Comparison of ENCODE assay signal across 18 cellular contexts in genomic region chr5:149387081-149387611, GRCh38. TPM values are rescaled to one million over a fixed set of nuclear protein-coding genes. Genes with fewer than 3 reads are reported as not detected.
DNase-seq lines count a peak whose midpoint lies in the region; ATAC-seq and TF ChIP-seq lines count a peak whose summit lies in the region.
"Had no signal": no experiment of that assay in that cellular context is flagged by ENCODE, and none has a peak within 500 bp of the region (broad histone marks: within the 10 kb centered on the region; RNA-seq: fewer than 3 reads in every experiment).

No MANE protein-coding gene starts in this region.

- H3F3A ChIP-seq in smooth muscle cell (ENCODE audit: low read depth): peaks cover 44% of the 10 kb centered on the region

- ATAC-seq in left lobe of liver: peak; percentile 30
- ATAC-seq in activated T-helper 17 cell treated with anti-CD3 and anti-CD28 coated beads, Interleukin-2, amount 50 U/mL, for 72 hours (replicated peaks): no peak

- no peaks in the 10 kb centered on the region for H3K4me1 Mint-ChIP-seq in activated CD4-positive, alpha-beta T cell treated with anti-CD3 and anti-CD28 coated beads, Interleukin-2, amount 10 ng/mL, durations not matched to agents 7 days and 5 days
- peaks cover under 1% of the 10 kb centered on the region for H3K4me1 Mint-ChIP-seq in activated T-helper 17 cell treated with anti-CD3 and anti-CD28 coated beads, Interleukin-2, amount 50 U/mL, for 72 hours

- no peaks in the 10 kb centered on the region for H3K27me3 ChIP-seq in smooth muscle cell (ENCODE audit: low read depth)
- H3K27me3 ChIP-seq: BLaER1, dorsolateral prefrontal cortex had no signal

- DNase-seq in ELR (ENCODE audit: low read depth): peak; percentile 20
- DNase-seq in left lobe of liver (ENCODE audit: low spot score): no peak
- no peak for DNase-seq in smooth muscle cell (lab: John Stamatoyannopoulos, UW; ENCODE audit: unreplicated experiment)
- no peak for DNase-seq in activated CD4-positive, alpha-beta T cell treated with anti-CD3 and anti-CD28 coated beads, Interleukin-2, amount 10 ng/mL, durations not matched to agents 7 days and 5 days
- DNase-seq in activated gamma-delta T cell treated with Interleukin-2 at 50 U/mL for 16 hours: no peak
- DNase-seq in H4 (ENCODE audit: low spot score): no peak
- DNase-seq: activated CD4-positive, alpha-beta memory T cell treated with anti-CD3 and anti-CD28 coated beads, Interleukin-2, amount 10 ng/mL, durations not matched to agents 7 days and 5 days; activated naive CD4-positive, alpha-beta T cell treated with anti-CD3 and anti-CD28 coated beads for 36 hours; glutamatergic neuron; Kasumi-1; mesendoderm; NCI-H2081 treated with DMSO at 0.1 percent for 48 hours had no signal

- H3K4me2 ChIP-seq in smooth muscle cell: peak overlapping the region; percentile 66
- H3K4me2 ChIP-seq: BLaER1 had no signal

- no peak for TF ChIP-seq CTCF in smooth muscle cell (IDR thresholded peaks at IDR 0.05; ENCODE audit: borderline replicate concordance, insufficient read depth, poor library complexity, severe bottlenecking)

- no peak overlapping the region for H3K4me3 ChIP-seq in smooth muscle cell
- H3K4me3 ChIP-seq: BLaER1, dorsolateral prefrontal cortex had no signal

- POLR2A ChIA-PET in activated CD4-positive, alpha-beta T cell treated with anti-CD3 and anti-CD28 coated beads, Interleukin-2, amount 10 ng/mL, durations not matched to agents 7 days and 5 days (lab: Charles Lee): no interaction called here

- H3K36me3 Mint-ChIP-seq in activated CD4-positive, alpha-beta T cell treated with anti-CD3 and anti-CD28 coated beads, Interleukin-2, amount 10 ng/mL, durations not matched to agents 7 days and 5 days (ENCODE audit: low read depth): no peaks in the 10 kb centered on the region
- no peaks in the 10 kb centered on the region for H3K36me3 Mint-ChIP-seq in activated T-helper 17 cell treated with anti-CD3 and anti-CD28 coated beads, Interleukin-2, amount 50 U/mL, for 72 hours (ENCODE audit: low read depth)

- peaks cover 16% of the 10 kb centered on the region for H3K4me1 ChIP-seq in smooth muscle cell (ENCODE audit: low read depth)

- WGBS in smooth muscle cell (ENCODE audit: low lambda C conversion rate): 56% methylated on average over 9 of the region's 9 CpGs

- peaks cover 3% of the 10 kb centered on the region for H3K9me3 Mint-ChIP-seq in activated CD4-positive, alpha-beta T cell treated with anti-CD3 and anti-CD28 coated beads, Interleukin-2, amount 10 ng/mL, durations not matched to agents 7 days and 5 days
- no peaks in the 10 kb centered on the region for H3K9me3 Mint-ChIP-seq in activated T-helper 17 cell treated with anti-CD3 and anti-CD28 coated beads, Interleukin-2, amount 50 U/mL, for 72 hours
- H3K9me3 Mint-ChIP-seq: activated CD4-positive, alpha-beta memory T cell treated with anti-CD3 and anti-CD28 coated beads, Interleukin-2, amount 10 ng/mL, durations not matched to agents 7 days and 5 days; activated naive CD4-positive, alpha-beta T cell treated with anti-CD3 and anti-CD28 coated beads for 36 hours had no signal

- H3K9ac ChIP-seq in smooth muscle cell (ENCODE audit: low read depth): no peak overlapping the region
- H3K9ac ChIP-seq: BLaER1 had no signal

- no peaks in the 10 kb centered on the region for H3K36me3 ChIP-seq in smooth muscle cell (ENCODE audit: low read depth)
- H3K36me3 ChIP-seq: BLaER1 had no signal

- no peaks in the 10 kb centered on the region for H3K27me3 Mint-ChIP-seq in activated CD4-positive, alpha-beta T cell treated with anti-CD3 and anti-CD28 coated beads, Interleukin-2, amount 10 ng/mL, durations not matched to agents 7 days and 5 days
- H3K27me3 Mint-ChIP-seq in activated T-helper 17 cell treated with anti-CD3 and anti-CD28 coated beads, Interleukin-2, amount 50 U/mL, for 72 hours: peaks cover 3% of the 10 kb centered on the region

- CTCF ChIA-PET in activated CD4-positive, alpha-beta T cell treated with anti-CD3 and anti-CD28 coated beads, Interleukin-2, amount 10 ng/mL, durations not matched to agents 7 days and 5 days (lab: Charles Lee): interaction anchor here (1.4 to 2.4 kb wide), 2 partner anchors 12 to 19 kb away, joined by 5 to 7 read pairs; no protein-coding TSS in a partner anchor

- peaks cover 8% of the 10 kb centered on the region for H3K79me2 ChIP-seq in smooth muscle cell (ENCODE audit: low read depth)

- H3K9me3 ChIP-seq in smooth muscle cell (replicated peaks; ENCODE audit: low read depth): no peaks in the 10 kb centered on the region
- H3K9me3 ChIP-seq: BLaER1 had no signal

- H3K4me3 Mint-ChIP-seq in activated CD4-positive, alpha-beta T cell treated with anti-CD3 and anti-CD28 coated beads, Interleukin-2, amount 10 ng/mL, durations not matched to agents 7 days and 5 days: no peak overlapping the region
- no peak overlapping the region for H3K4me3 Mint-ChIP-seq in activated T-helper 17 cell treated with anti-CD3 and anti-CD28 coated beads, Interleukin-2, amount 50 U/mL, for 72 hours
- H3K4me3 Mint-ChIP-seq: activated CD4-positive, alpha-beta memory T cell treated with anti-CD3 and anti-CD28 coated beads, Interleukin-2, amount 10 ng/mL, durations not matched to agents 7 days and 5 days; activated naive CD4-positive, alpha-beta T cell treated with anti-CD3 and anti-CD28 coated beads for 36 hours had no signal

- H3K27ac Mint-ChIP-seq in activated CD4-positive, alpha-beta T cell treated with anti-CD3 and anti-CD28 coated beads, Interleukin-2, amount 10 ng/mL, durations not matched to agents 7 days and 5 days: no peak overlapping the region
- no peak overlapping the region for H3K27ac Mint-ChIP-seq in activated T-helper 17 cell treated with anti-CD3 and anti-CD28 coated beads, Interleukin-2, amount 50 U/mL, for 72 hours
- H3K27ac Mint-ChIP-seq: activated CD4-positive, alpha-beta memory T cell treated with anti-CD3 and anti-CD28 coated beads, Interleukin-2, amount 10 ng/mL, durations not matched to agents 7 days and 5 days; activated naive CD4-positive, alpha-beta T cell treated with anti-CD3 and anti-CD28 coated beads for 36 hours had no signal

- H3K27ac ChIP-seq in cingulate gyrus (ENCODE audit: low read depth, low read length) (peak overlapping the region; percentile 19), smooth muscle cell (ENCODE audit: low read depth) (peak overlapping the region; percentile 90)
- H3K27ac ChIP-seq: BLaER1 had no signal

- no peaks in the 10 kb centered on the region for H4K20me1 ChIP-seq in smooth muscle cell (ENCODE audit: low read depth)
- H4K20me1 ChIP-seq: BLaER1 had no signal

- H2AFZ ChIP-seq in smooth muscle cell (ENCODE audit: low read depth): no peak overlapping the region

RNA-seq across cellular contexts. Expression of gene IL17B, which starts 8.1 kb away (rescaled TPM):
- total RNA-seq in left lobe of liver (not detected), smooth muscle cell (12.0 and 24.8 TPM in 2 replicates)
- 10.4 and 11.6 TPM in 2 replicates for polyA plus RNA-seq in smooth muscle cell
- total RNA-seq in activated CD4-positive, alpha-beta T cell treated with anti-CD3 and anti-CD28 coated beads, Interleukin-2, amount 10 ng/mL, durations not matched to agents 7 days and 5 days: not detected
- not detected for total RNA-seq in activated T-helper 17 cell treated with anti-CD3 and anti-CD28 coated beads, Interleukin-2, amount 50 U/mL, for 72 hours
- total RNA-seq in H4 (2014; rRNA removed; shearing (Covaris generic)): 0.31 TPM in 1 of 2 replicates, not detected in the other
- total RNA-seq: activated CD4-positive, alpha-beta memory T cell treated with anti-CD3 and anti-CD28 coated beads, Interleukin-2, amount 10 ng/mL, durations not matched to agents 7 days and 5 days; activated naive CD4-positive, alpha-beta T cell treated with anti-CD3 and anti-CD28 coated beads for 36 hours; OCI-LY7; T-helper 2 cell treated with Interferon-gamma antibody and Interleukin-4, amounts not matched to agents 100 ng/mL and 5 ng/mL, for 36 hours had no signal

RNA-seq across cellular contexts. Expression of gene PCYOX1L, which starts 29.3 kb away (rescaled TPM):
- total RNA-seq in left lobe of liver: 0.93 TPM
- total RNA-seq in smooth muscle cell: 6.4 and 14.3 TPM in 2 replicates
- 13.4 and 17.2 TPM in 2 replicates for polyA plus RNA-seq in smooth muscle cell
- total RNA-seq in activated CD4-positive, alpha-beta T cell treated with anti-CD3 and anti-CD28 coated beads, Interleukin-2, amount 10 ng/mL, durations not matched to agents 7 days and 5 days: 10 to 100 TPM; 34.5 to 34.6 TPM
- total RNA-seq in activated T-helper 17 cell treated with anti-CD3 and anti-CD28 coated beads, Interleukin-2, amount 50 U/mL, for 72 hours: 10 to 100 TPM; 11.9 to 19.7 TPM
- 19.5 and 20.8 TPM in 2 replicates for total RNA-seq in H4 (2014; rRNA removed; shearing (Covaris generic))

RNA-seq across cellular contexts. Expression of gene GRPEL2, which starts 41.8 kb away (rescaled TPM):
- total RNA-seq in left lobe of liver: 5.1 TPM
- 13.0 and 21.7 TPM in 2 replicates for total RNA-seq in smooth muscle cell
- 4.6 and 5.2 TPM in 2 replicates for polyA plus RNA-seq in smooth muscle cell
- total RNA-seq in activated CD4-positive, alpha-beta T cell treated with anti-CD3 and anti-CD28 coated beads, Interleukin-2, amount 10 ng/mL, durations not matched to agents 7 days and 5 days: 10 to 100 TPM; 36.1 to 36.6 TPM
- total RNA-seq in activated T-helper 17 cell treated with anti-CD3 and anti-CD28 coated beads, Interleukin-2, amount 50 U/mL, for 72 hours: 10 to 100 TPM; 27.6 to 28.1 TPM
- total RNA-seq in H4 (2014; rRNA removed; shearing (Covaris generic)): 17.9 and 19.9 TPM in 2 replicates
